13 cellular contexts compared by ENCODE assay signal in the genomic region with DNA sequence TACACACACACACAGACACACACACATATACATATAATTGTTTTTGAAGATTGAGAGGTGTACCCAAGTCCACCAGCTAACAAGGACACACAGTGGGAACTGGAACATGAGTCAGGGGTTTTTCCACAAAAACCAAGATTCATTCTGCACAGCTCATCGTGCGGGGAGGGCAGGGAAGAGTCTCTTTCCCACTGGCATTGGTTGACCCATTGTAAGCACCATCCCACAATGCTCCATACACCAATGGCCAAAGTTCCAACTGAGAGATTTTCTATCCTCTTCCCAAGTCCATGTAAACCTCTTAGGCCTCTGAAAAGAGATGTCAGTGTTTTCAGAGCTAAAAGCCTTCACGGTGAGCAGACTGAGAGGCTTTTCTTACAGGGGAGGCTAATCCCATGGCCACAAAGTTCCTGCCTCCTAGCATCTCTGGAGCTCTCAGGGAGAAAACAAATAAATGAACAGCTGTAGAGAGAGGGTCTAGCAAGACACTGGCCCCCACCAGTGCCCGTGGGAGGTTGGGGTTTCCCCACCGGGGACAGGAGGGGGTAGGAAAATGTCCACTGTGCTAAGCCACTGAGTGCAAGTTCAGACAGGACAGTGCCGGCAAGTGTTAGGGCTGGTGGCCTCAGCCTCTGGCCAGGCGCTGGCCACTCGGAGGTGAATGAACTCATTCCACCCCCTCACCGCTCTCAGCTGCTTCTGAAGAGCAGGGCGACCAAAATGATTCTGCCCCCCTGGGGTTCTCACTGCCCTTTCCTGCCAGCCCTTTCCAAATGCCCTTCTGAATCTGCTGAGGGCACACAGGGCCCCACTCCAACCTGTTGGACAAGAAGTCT. TPM values are rescaled to one million over a fixed set of nuclear protein-coding genes. Genes with fewer than 3 reads are reported as not detected.
A peak's percentile ranks its signal among the peaks of the same experiment; 100 is the strongest.
DNase-seq lines count a peak whose midpoint lies in the region; FAIRE-seq and TF ChIP-seq lines count a peak whose summit lies in the region.
"Had no signal": no experiment of that assay in that cellular context is flagged by ENCODE, and none has a peak within 500 bp of the region (broad histone marks: within the 10 kb centered on the region; RNA-seq: fewer than 3 reads in every experiment).

No MANE protein-coding gene starts in this region.

- DNase-seq in T-helper 2 cell treated with Interferon-gamma antibody and Interleukin-4, amounts not matched to agents 5 μg/mL and 100 μg/mL, for 36 hours (ENCODE audit: low spot score), result no peak
- DNase-seq in T-helper 2 cell (no peak), chondrocyte (ENCODE audit: low spot score) (no peak), mesenteric fat pad (ENCODE audit: low spot score) (peak; percentile 81), thyroid gland (no peak), HK-2 (ENCODE audit: unreplicated experiment) (no peak), frontal cortex (ENCODE audit: low spot score in 2 of 2) (no peak), activated gamma-delta T cell treated with Interleukin-2 at 50 U/mL for 16 hours (no peak)
- DNase-seq: activated effector memory CD4-positive, alpha-beta T cell treated with Interleukin-2 at 50 U/mL for 16 hours; DMS 273 treated with DMSO at 0.1 percent for 48 hours; stimulated activated CD4-positive, alpha-beta T cell treated with anti-CD3 and anti-CD28 coated beads, Interleukin-4, amount 100 ng/mL, for 1 hour had no signal

- no peaks in the 10 kb centered on the region for H3K27me3 ChIP-seq in thyroid gland

- no peaks in the 10 kb centered on the region for H3K9me3 ChIP-seq in thyroid gland

- H3K27ac Mint-ChIP-seq in T-helper 2 cell treated with Interferon-gamma antibody and Interleukin-4, amounts not matched to agents 5 μg/mL and 100 μg/mL, for 36 hours, result peak overlapping the region; percentile 31
- H3K27ac Mint-ChIP-seq in chondrocyte (ENCODE audit: unreplicated experiment), result peak overlapping the region; percentile 70
- H3K27ac Mint-ChIP-seq: GM23338 had no signal

- no peak for FAIRE-seq in frontal cortex (lab: Jason Lieb, UNC)

- no peaks in the 10 kb centered on the region for H3K9me3 Mint-ChIP-seq in T-helper 2 cell treated with Interferon-gamma antibody and Interleukin-4, amounts not matched to agents 5 μg/mL and 100 μg/mL, for 36 hours
- no peaks in the 10 kb centered on the region for H3K9me3 Mint-ChIP-seq in chondrocyte (ENCODE audit: low read depth)
- H3K9me3 Mint-ChIP-seq: GM23338 had no signal

- H3K4me3 Mint-ChIP-seq in T-helper 2 cell treated with Interferon-gamma antibody and Interleukin-4, amounts not matched to agents 5 μg/mL and 100 μg/mL, for 36 hours, result no peak overlapping the region
- H3K4me3 Mint-ChIP-seq in chondrocyte (ENCODE audit: unreplicated experiment), result no peak overlapping the region
- H3K4me3 Mint-ChIP-seq: GM23338 had no signal

- H3K4me1 ChIP-seq in thyroid gland, result peaks cover 13 to 29% of the 10 kb centered on the region in 2 donors

- TF ChIP-seq CTCF in chondrocyte (IDR thresholded peaks at IDR 0.05) (no peak), thyroid gland (IDR thresholded peaks at IDR 0.05) (no peak)

- 67 to 72% methylated on average over 8 to 10 of the region's 10 CpGs for WGBS in thyroid gland, 2 donors

- peak overlapping the region; percentile 52 to 82 (median 57) for H3K27ac ChIP-seq in thyroid gland
- H3K27ac ChIP-seq: 22Rv1 had no signal

- intact Hi-C loops in thyroid gland (cut with DNase I), result no loop called here

- TF ChIP-seq POLR2A in thyroid gland (IDR thresholded peaks at IDR 0.05), result no peak

- no peaks in the 10 kb centered on the region for H3K36me3 Mint-ChIP-seq in T-helper 2 cell treated with Interferon-gamma antibody and Interleukin-4, amounts not matched to agents 5 μg/mL and 100 μg/mL, for 36 hours (ENCODE audit: low read depth)
- peaks cover 55% of the 10 kb centered on the region for H3K36me3 Mint-ChIP-seq in chondrocyte (ENCODE audit: low read depth)

- peaks cover 54% of the 10 kb centered on the region for H3K4me1 Mint-ChIP-seq in T-helper 2 cell treated with Interferon-gamma antibody and Interleukin-4, amounts not matched to agents 5 μg/mL and 100 μg/mL, for 36 hours (ENCODE audit: low read depth)
- H3K4me1 Mint-ChIP-seq in chondrocyte (ENCODE audit: low read depth), result peaks cover 78% of the 10 kb centered on the region
- H3K4me1 Mint-ChIP-seq: GM23338 had no signal

- no peaks in the 10 kb centered on the region for H3K27me3 Mint-ChIP-seq in T-helper 2 cell treated with Interferon-gamma antibody and Interleukin-4, amounts not matched to agents 5 μg/mL and 100 μg/mL, for 36 hours (ENCODE audit: low read depth)
- H3K27me3 Mint-ChIP-seq in chondrocyte (ENCODE audit: low read depth), result no peaks in the 10 kb centered on the region

- no peaks in the 10 kb centered on the region for H3K36me3 ChIP-seq in thyroid gland

- no peak overlapping the region for H3K4me3 ChIP-seq in thyroid gland (replicated peaks in 1 of 3)
- H3K4me3 ChIP-seq: GM23338 had no signal

RNA-seq across cellular contexts. Expression of gene TC2N, which starts 21.5 kb away (rescaled TPM):
- 9.1 to 14.4 TPM (median 11.2 TPM) in 3 replicates for total RNA-seq in chondrocyte
- 19.0 TPM for total RNA-seq in mesenteric fat pad
- total RNA-seq in thyroid gland, result 100 to 1,000 TPM in 1 of 4 donors, 10 to 100 TPM in 3; 57.5 to 102 (median 78.0) TPM
- 5.7 TPM for total RNA-seq in frontal cortex

RNA-seq across cellular contexts. Expression of gene FBLN5, which starts 58.6 kb away (rescaled TPM):
- total RNA-seq in chondrocyte (1,189 to 1,311 TPM (median 1,232 TPM) in 3 replicates), mesenteric fat pad (183 TPM), thyroid gland (100 to 1,000 TPM in 1 of 4 donors, 10 to 100 TPM in 3; 71.5 to 110 (median 86.4) TPM), frontal cortex (1.6 TPM)

Comparison
In these comparisons a context has a peak if more than half of its experiments do, and no peak if none do; other contexts are left out.
1. RNA of gene FBLN5, which starts 58.6 kb away (total RNA-seq): 1,189 to 1,311 TPM in chondrocyte, 183 TPM in mesenteric fat pad (single experiment) and 71.5 to 110 TPM in thyroid gland; 1.6 TPM in frontal cortex (single experiment); every median in the first group is over 10 times any median in the second.